ENCODE assay signal across 15 cellular contexts in the genomic region with DNA sequence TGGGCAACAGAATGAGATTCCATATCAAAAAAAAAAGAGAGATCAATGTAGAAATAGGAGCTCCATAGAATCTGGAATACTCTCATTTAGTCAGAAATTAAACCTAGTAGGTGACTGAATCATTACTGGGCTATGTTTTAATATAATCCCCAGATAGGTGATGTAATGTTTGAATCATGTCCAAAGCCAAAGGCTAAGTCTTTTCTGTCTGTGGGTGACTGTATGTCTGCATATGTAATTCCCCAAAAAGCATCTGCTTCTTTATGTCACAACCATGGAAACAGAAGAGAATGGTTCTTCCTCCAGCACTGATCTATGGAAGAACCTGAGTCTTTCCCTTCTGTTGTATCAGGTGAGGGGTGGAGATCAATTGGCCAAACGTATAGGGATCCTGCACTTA. TPM values are rescaled to one million over a fixed set of nuclear protein-coding genes. Genes with fewer than 3 reads are reported as not detected.
DNase-seq lines count a peak whose midpoint lies in the region; ATAC-seq, FAIRE-seq and TF ChIP-seq lines count a peak whose summit lies in the region.
"Had no signal": no experiment of that assay in that cellular context is flagged by ENCODE, and none has a peak within 500 bp of the region (broad histone marks: within the 10 kb centered on the region; RNA-seq: fewer than 3 reads in every experiment).

No MANE protein-coding gene starts in this region.

- H3K9me3 ChIP-seq in A549 = no peaks in the 10 kb centered on the region
- H3K9me3 ChIP-seq: upper lobe of right lung had no signal

- no peak overlapping the region; the same call in 2 of the 3 replicates for H3K4me2 ChIP-seq in A549

- TF ChIP-seq EP300 in A549 (IDR thresholded peaks at IDR 0.05) = no peak

- no peak overlapping the region for H3K4me3 ChIP-seq in A549
- no peak overlapping the region for H3K4me3 ChIP-seq in fibroblast of villous mesenchyme (ENCODE audit: low read depth, low read length)
- H3K4me3 ChIP-seq: dorsolateral prefrontal cortex, upper lobe of right lung had no signal

- peaks cover 20% of the 10 kb centered on the region for H3K4me1 ChIP-seq in A549
- H3K4me1 ChIP-seq: upper lobe of right lung had no signal

- TF ChIP-seq RAD21 in A549 (conservative IDR thresholded peaks at IDR 0.05 in 1 of 2, IDR thresholded peaks at IDR 0.05 in 1 of 2) = no peak

- no peak for FAIRE-seq in A549 (lab: Jason Lieb, UNC)
- FAIRE-seq: TTC549 had no signal

- CTCF ChIA-PET in A549 (lab: Yijun Ruan, JAX) = interaction anchor here (0.6 to 2.2 kb wide), 6 partner anchors 14 to 78 kb away, joined by 3 to 5 read pairs (median 4); no protein-coding TSS in a partner anchor

- ATAC-seq in A549 (peak; percentile 44 to 49; a peak in 4 of 6 replicates), GM18861 (IDR thresholded peaks at IDR 0.05; ENCODE audit: unreplicated experiment) (no peak), GM21526 (IDR thresholded peaks at IDR 0.05; ENCODE audit: low FRiP score, unreplicated experiment) (no peak), GM19397 (IDR thresholded peaks at IDR 0.05; ENCODE audit: unreplicated experiment) (no peak)
- ATAC-seq: activated naive CD4-positive, alpha-beta T cell treated with anti-CD3 and anti-CD28 coated beads, Interleukin-2, amount 50 U/mL, for 72 hours; upper lobe of right lung had no signal

- no peak for TF ChIP-seq POLR2A in A549 (IDR thresholded peaks at IDR 0.05; ENCODE audit: low read length)

- TF ChIP-seq CTCF in A549 (IDR thresholded peaks at IDR 0.05) = no peak
- no peak for TF ChIP-seq CTCF in fibroblast of villous mesenchyme (IDR thresholded peaks at IDR 0.05; ENCODE audit: insufficient read depth, low read depth, low read length)

- WGBS in A549 (ENCODE audit: missing lambda C conversion rate) = 71% methylated on average over 1 of the region's 1 CpG

- peak in 1 of 2 experiments; percentile 31 for DNase-seq in A549 (ENCODE audit: low read depth in 1 of 2, low spot score in 1 of 2)
- peak; percentile 91 for DNase-seq in HCEC 1CT
- peak; percentile 92 for DNase-seq in amniotic epithelial cell (ENCODE audit: low read depth)
- peak; percentile 66 for DNase-seq in fibroblast of villous mesenchyme (ENCODE audit: low read depth)
- no peak for DNase-seq in NAMALWA (ENCODE audit: low spot score)
- DNase-seq: dorsolateral prefrontal cortex, hippocampal formation, NCI-H774, upper lobe of right lung had no signal

- POLR2A ChIA-PET in A549 (lab: Yijun Ruan, JAX) = no interaction called here

- H3K27ac ChIP-seq in A549 = peak overlapping the region in 1 of 2 experiments; percentile 32; a peak in 1 of 6 replicates
- H3K27ac ChIP-seq: dorsolateral prefrontal cortex, upper lobe of right lung had no signal

TF ChIP-seq in A549, 52 proteins besides CTCF, POLR2A, EP300 and RAD21:
- TF ChIP-seq JUNB (IDR thresholded peaks at IDR 0.05) = 0 out of 2 replicates have a peak, but pooled peaks have one; percentile 10
- TF ChIP-seq SREBF2 (IDR thresholded peaks at IDR 0.05) = no peak
- no peak for TF ChIP-seq FOSL2 (IDR thresholded peaks at IDR 0.05)
- TF ChIP-seq FOSL2 (CRISPR knock-in tag; IDR thresholded peaks at IDR 0.05) = peak; percentile 26; the same call in 1 of the 2 replicates

RNA-seq across cellular contexts. Expression of gene LAMC2, which starts 5.8 kb away (rescaled TPM):
- polyA plus RNA-seq in A549 (2011; rRNA removed) (24.1 and 27.1 TPM in 2 replicates), A549 (2017; fragmentation: RNase III; extraction: RNeasy Plus Mini Kit Qiagen cat#74134 plus additional on column Dnase treatment) (8.5 to 11.4 TPM (median 9.6 TPM) in 3 replicates)
- 4.7 and 5.7 TPM in 2 replicates for polyA plus RNA-seq in A549 (2012; cell fraction: cytosol; rRNA removed)
- 14.6 and 17.1 TPM in 2 replicates for polyA plus RNA-seq in A549 (2012; cell fraction: nucleus; rRNA removed)
- 23.6 and 28.6 TPM in 2 replicates for polyA minus RNA-seq in A549 (2011; rRNA and poly(A)+ RNA removed)
- 4.8 and 27.6 TPM in 2 replicates for total RNA-seq in fibroblast of villous mesenchyme
- total RNA-seq: activated CD8-positive, alpha-beta memory T cell treated with anti-CD3 and anti-CD28 coated beads for 36 hours; activated naive CD4-positive, alpha-beta T cell treated with anti-CD3 and anti-CD28 coated beads, Interleukin-2, amount 50 U/mL, for 72 hours had no signal

Comparison
In these comparisons a context has a peak if more than half of its experiments do, and no peak if none do; other contexts are left out.
1. ATAC-seq: peak in A549 (2 of 2); none in GM18861 (single experiment), GM21526 (single experiment) and GM19397 (single experiment).